Comparison of ENCODE assay signal across 10 cellular contexts in the genomic region with DNA sequence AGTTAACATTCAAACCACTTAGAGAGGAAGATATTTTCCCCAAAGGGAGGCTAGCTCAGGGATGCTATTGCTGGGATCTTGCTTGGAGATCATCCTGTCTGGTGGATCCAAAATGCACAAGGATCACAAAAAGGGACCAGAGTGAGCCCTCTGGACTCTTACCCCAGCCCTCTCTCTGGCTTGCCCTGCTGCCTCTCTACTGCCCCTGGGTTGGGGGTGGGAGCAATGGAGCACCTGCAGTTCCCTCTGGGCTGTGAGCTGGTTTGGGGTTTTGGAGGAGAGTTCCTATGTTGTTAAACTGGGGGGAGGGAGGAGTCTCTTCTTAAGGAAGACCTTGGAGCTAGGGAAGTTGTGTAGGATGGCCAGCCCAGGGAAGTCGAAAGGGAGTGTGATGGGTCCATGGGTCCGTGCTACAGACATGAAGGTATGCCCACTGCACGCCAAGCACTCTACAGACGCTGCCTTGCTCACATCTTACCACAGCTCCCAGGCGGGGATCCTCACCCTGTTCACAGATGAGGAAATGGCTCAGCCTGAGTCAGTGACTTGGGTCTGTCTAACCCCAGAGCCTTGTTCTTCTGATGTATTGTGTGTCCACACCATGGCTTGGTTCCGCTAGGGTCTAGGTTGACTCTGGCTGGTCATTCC. TPM values are rescaled to one million over a fixed set of nuclear protein-coding genes. Genes with fewer than 3 reads are reported as not detected.
DNase-seq lines count a peak whose midpoint lies in the region; ATAC-seq and TF ChIP-seq lines count a peak whose summit lies in the region.
"Had no signal": no experiment of that assay in that cellular context is flagged by ENCODE, and none has a peak within 500 bp of the region (broad histone marks: within the 10 kb centered on the region; RNA-seq: fewer than 3 reads in every experiment).

No MANE protein-coding gene starts in this region.

- CTCF ChIA-PET in activated CD8-positive, alpha-beta memory T cell treated with anti-CD3 and anti-CD28 coated beads, Interleukin-2, amount 10 ng/mL, durations not matched to agents 7 days and 5 days (lab: Charles Lee): interaction anchor here (0.9 to 3.8 kb wide), 10 partner anchors 13 to 476 kb away, joined by 3 to 21 read pairs (median 5); no protein-coding TSS in a partner anchor

- ATAC-seq in activated CD8-positive, alpha-beta memory T cell treated with anti-CD3 and anti-CD28 coated beads, Interleukin-2, amount 10 ng/mL, durations not matched to agents 7 days and 5 days: no peak
- ATAC-seq in HG03354 (IDR thresholded peaks at IDR 0.05; ENCODE audit: poor library complexity, severe bottlenecking, unreplicated experiment) (no peak), GM21360 (IDR thresholded peaks at IDR 0.05; ENCODE audit: unreplicated experiment) (no peak)
- ATAC-seq: HCT116 had no signal

- H3K4me1 Mint-ChIP-seq in activated CD8-positive, alpha-beta memory T cell treated with anti-CD3 and anti-CD28 coated beads, Interleukin-2, amount 10 ng/mL, durations not matched to agents 7 days and 5 days: peaks cover 76% of the 10 kb centered on the region
- peaks cover 63% of the 10 kb centered on the region for H3K4me1 Mint-ChIP-seq in endothelial cell (ENCODE audit: unreplicated experiment)

- TF ChIP-seq CTCF in endothelial cell (IDR thresholded peaks at IDR 0.05; ENCODE audit: unreplicated experiment): no peak

- H3K27me3 Mint-ChIP-seq in activated CD8-positive, alpha-beta memory T cell treated with anti-CD3 and anti-CD28 coated beads, Interleukin-2, amount 10 ng/mL, durations not matched to agents 7 days and 5 days: peaks cover 8% of the 10 kb centered on the region
- H3K27me3 Mint-ChIP-seq in endothelial cell (ENCODE audit: unreplicated experiment): peaks cover 19% of the 10 kb centered on the region

- H3K36me3 Mint-ChIP-seq in activated CD8-positive, alpha-beta memory T cell treated with anti-CD3 and anti-CD28 coated beads, Interleukin-2, amount 10 ng/mL, durations not matched to agents 7 days and 5 days: peaks cover 58% of the 10 kb centered on the region
- H3K36me3 Mint-ChIP-seq in endothelial cell (ENCODE audit: low read depth, unreplicated experiment): peaks cover 42% of the 10 kb centered on the region

- H3K4me3 Mint-ChIP-seq in activated CD8-positive, alpha-beta memory T cell treated with anti-CD3 and anti-CD28 coated beads, Interleukin-2, amount 10 ng/mL, durations not matched to agents 7 days and 5 days: peak overlapping the region; percentile 73
- peak overlapping the region; percentile 47 for H3K4me3 Mint-ChIP-seq in endothelial cell (ENCODE audit: unreplicated experiment)

- DNase-seq in ELR (ENCODE audit: low read depth) (peak; percentile 39), endothelial cell (ENCODE audit: low spot score) (no peak), RKO (ENCODE audit: low spot score) (no peak), HUDEP-2 (lab: John Stamatoyannopoulos, UW; ENCODE audit: unreplicated experiment in 76 of 76) (no peak)
- peak; percentile 77 for DNase-seq in activated CD8-positive, alpha-beta memory T cell treated with anti-CD3 and anti-CD28 coated beads, Interleukin-2, amount 10 ng/mL, durations not matched to agents 7 days and 5 days
- peak; percentile 64 for DNase-seq in stimulated activated CD4-positive, alpha-beta T cell treated with anti-CD3 and anti-CD28 coated beads, Interleukin-4, amount 100 ng/mL, for 1 hour
- DNase-seq: NCI-H1105 had no signal

- H3K27ac Mint-ChIP-seq in activated CD8-positive, alpha-beta memory T cell treated with anti-CD3 and anti-CD28 coated beads, Interleukin-2, amount 10 ng/mL, durations not matched to agents 7 days and 5 days: peak overlapping the region; percentile 72
- H3K27ac Mint-ChIP-seq in endothelial cell (ENCODE audit: unreplicated experiment): no peak overlapping the region

- peaks cover 4% of the 10 kb centered on the region for H3K9me3 Mint-ChIP-seq in activated CD8-positive, alpha-beta memory T cell treated with anti-CD3 and anti-CD28 coated beads, Interleukin-2, amount 10 ng/mL, durations not matched to agents 7 days and 5 days (ENCODE audit: low read depth)
- H3K9me3 Mint-ChIP-seq in endothelial cell (ENCODE audit: unreplicated experiment): no peaks in the 10 kb centered on the region

RNA-seq across cellular contexts. Expression of a gene that starts 3.8 kb away (rescaled TPM):
- 10 to 100 TPM; 68.5 to 71.5 TPM for total RNA-seq in activated CD8-positive, alpha-beta memory T cell treated with anti-CD3 and anti-CD28 coated beads, Interleukin-2, amount 10 ng/mL, durations not matched to agents 7 days and 5 days
- 137 TPM for total RNA-seq in endothelial cell (ENCODE audit: unreplicated experiment)

Comparison
In these comparisons a context has a peak if more than half of its experiments do, and no peak if none do; other contexts are left out.
1. DNase-seq: peak in ELR (single experiment), activated CD8-positive, alpha-beta memory T cell treated with anti-CD3 and anti-CD28 coated beads, Interleukin-2, amount 10 ng/mL, durations not matched to agents 7 days and 5 days (single experiment) and stimulated activated CD4-positive, alpha-beta T cell treated with anti-CD3 and anti-CD28 coated beads, Interleukin-4, amount 100 ng/mL, for 1 hour (single experiment); none in endothelial cell (single experiment), RKO (single experiment) and HUDEP-2 (0 of 76).